1 cellular context compared by ENCODE assay signal in the genomic region with DNA sequence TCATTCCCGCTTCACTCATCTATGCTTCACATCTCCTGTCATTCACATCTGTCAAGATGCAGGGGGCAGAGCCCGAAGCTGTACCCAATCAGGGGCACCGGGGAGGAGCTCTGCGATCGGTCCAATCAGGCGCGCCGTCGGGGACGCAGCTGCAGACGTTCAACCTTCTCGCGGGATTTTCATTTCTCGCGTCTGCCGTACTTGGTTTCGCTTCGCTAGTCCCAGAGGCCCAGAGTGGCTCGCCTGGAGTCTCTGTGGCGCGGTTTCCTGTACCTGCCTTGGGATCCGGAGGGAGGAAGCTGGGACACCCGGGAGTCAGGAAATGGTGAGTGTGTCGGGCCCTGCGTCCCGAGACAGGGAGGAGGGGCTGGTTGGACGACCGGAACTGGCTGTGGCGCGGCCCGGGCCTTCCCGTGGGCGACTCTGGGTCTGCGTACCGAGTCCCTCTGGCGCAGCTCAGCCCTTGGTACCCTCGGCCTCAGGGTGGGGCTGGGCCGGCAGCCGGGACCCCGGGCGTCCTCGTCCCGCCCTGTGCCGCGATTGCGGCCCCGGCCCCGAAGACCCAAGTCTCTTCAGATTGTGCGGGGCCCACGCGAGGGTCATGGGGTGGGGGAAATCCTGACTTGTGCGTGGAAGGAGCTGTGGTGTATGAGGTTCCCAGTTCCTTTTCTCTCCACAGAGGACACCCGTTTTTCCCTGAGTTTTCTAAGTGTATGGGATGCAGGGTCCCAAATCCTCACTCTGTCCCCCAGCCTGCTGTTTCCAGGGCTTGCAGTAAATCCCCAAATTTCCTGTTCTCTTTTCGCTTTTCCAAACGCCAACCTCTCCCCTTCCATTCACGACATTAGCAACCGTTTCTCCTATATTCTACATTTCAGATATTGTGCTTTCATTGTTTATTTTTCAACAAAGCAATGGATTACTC.
TF ChIP-seq lines count a peak whose summit lies in the region.

Gene ZNF136 (plus strand): TSS at position 215 of the 925 bp plus-strand sequence. CDS start 108 bp downstream, at position 323.

TF ChIP-seq in HepG2, 621 proteins besides CTCF, POLR2A, EP300 and RAD21 (continued from another document and continues in another):
- TF ChIP-seq ZHX2 (IDR thresholded peaks at IDR 0.05; ENCODE audit: low read depth) (peak; percentile 28; the same call in 1 of the 2 replicates), ZHX2 (CRISPR knock-in tag; IDR thresholded peaks at IDR 0.05; ENCODE audit: borderline replicate concordance) (no peak), POLR2AphosphoS5 (IDR thresholded peaks at IDR 0.05; ENCODE audit: low read depth, low read length) (peak; percentile 86), RXRB (CRISPR knock-in tag; IDR thresholded peaks at IDR 0.05; ENCODE audit: borderline replicate concordance) (peak; percentile 28; the same call in 1 of the 2 replicates), REPIN1 (CRISPR knock-in tag; IDR thresholded peaks at IDR 0.05; ENCODE audit: borderline replicate concordance, low read depth) (0 out of 2 replicates have a peak, but pooled peaks have one; percentile 45), MIXL1 (CRISPR knock-in tag; IDR thresholded peaks at IDR 0.05) (0 out of 2 replicates have a peak, but pooled peaks have one; percentile 24), NFIB (CRISPR knock-in tag; IDR thresholded peaks at IDR 0.05; ENCODE audit: borderline replicate concordance) (no peak), ZNF816 (CRISPR knock-in tag; IDR thresholded peaks at IDR 0.05; ENCODE audit: borderline replicate concordance) (no peak), JARID2 (CRISPR knock-in tag; IDR thresholded peaks at IDR 0.05; ENCODE audit: insufficient replicate concordance) (no peak), HNRNPUL1 (IDR thresholded peaks at IDR 0.05; ENCODE audit: low read depth, low read length) (no peak), TEF (CRISPR knock-in tag; IDR thresholded peaks at IDR 0.05) (no peak), ZNF431 (CRISPR knock-in tag; IDR thresholded peaks at IDR 0.05; ENCODE audit: borderline replicate concordance, low read depth) (0 out of 2 replicates have a peak, but pooled peaks have one; percentile 11), TBP (CRISPR knock-in tag; IDR thresholded peaks at IDR 0.05) (no peak), ZNF792 (CRISPR knock-in tag; IDR thresholded peaks at IDR 0.05) (peak; percentile 35; the same call in 1 of the 2 replicates), PAXIP1 (CRISPR knock-in tag; conservative IDR thresholded peaks at IDR 0.05) (peak; percentile 31; the same call in 1 of the 2 replicates), ZSCAN31 (CRISPR knock-in tag; IDR thresholded peaks at IDR 0.05; ENCODE audit: low read depth) (peak; percentile 47; the same call in 1 of the 2 replicates), KDM2A (CRISPR knock-in tag; IDR thresholded peaks at IDR 0.05; ENCODE audit: borderline replicate concordance, low read depth) (peak; percentile 78), TAF1 (CRISPR knock-in tag; IDR thresholded peaks at IDR 0.05) (peak; percentile 78), RELA (CRISPR knock-in tag; IDR thresholded peaks at IDR 0.05) (no peak), SYNCRIP (IDR thresholded peaks at IDR 0.05; ENCODE audit: insufficient read depth, low read depth, low read length) (no peak), SMAD1 (CRISPR knock-in tag; IDR thresholded peaks at IDR 0.05; ENCODE audit: borderline replicate concordance, low read depth) (no peak), ZNF160 (CRISPR knock-in tag; IDR thresholded peaks at IDR 0.05) (peak; percentile 53; the same call in 1 of the 2 replicates), XRCC5 (optimal IDR thresholded peaks at IDR 0.05; ENCODE audit: low read length) (peak; percentile 58), BRD4 (CRISPR knock-in tag; IDR thresholded peaks at IDR 0.05) (peak; percentile 74; the same call in 1 of the 2 replicates), ZIK1 (CRISPR knock-in tag; IDR thresholded peaks at IDR 0.05; ENCODE audit: borderline replicate concordance, low read depth) (0 out of 2 replicates have a peak, but pooled peaks have one; percentile 55), ZNF790 (CRISPR knock-in tag; IDR thresholded peaks at IDR 0.05; ENCODE audit: borderline replicate concordance) (no peak), SRSF1 (optimal IDR thresholded peaks at IDR 0.05; ENCODE audit: low read depth, low read length) (peak; percentile 84), IRF1 (CRISPR knock-in tag; IDR thresholded peaks at IDR 0.05; ENCODE audit: low read depth) (0 out of 2 replicates have a peak, but pooled peaks have one; percentile 55), TARDBP (CRISPR knock-in tag; IDR thresholded peaks at IDR 0.05) (peak; percentile 66; the same call in 1 of the 2 replicates)
- TF ChIP-seq, protein P1, sequence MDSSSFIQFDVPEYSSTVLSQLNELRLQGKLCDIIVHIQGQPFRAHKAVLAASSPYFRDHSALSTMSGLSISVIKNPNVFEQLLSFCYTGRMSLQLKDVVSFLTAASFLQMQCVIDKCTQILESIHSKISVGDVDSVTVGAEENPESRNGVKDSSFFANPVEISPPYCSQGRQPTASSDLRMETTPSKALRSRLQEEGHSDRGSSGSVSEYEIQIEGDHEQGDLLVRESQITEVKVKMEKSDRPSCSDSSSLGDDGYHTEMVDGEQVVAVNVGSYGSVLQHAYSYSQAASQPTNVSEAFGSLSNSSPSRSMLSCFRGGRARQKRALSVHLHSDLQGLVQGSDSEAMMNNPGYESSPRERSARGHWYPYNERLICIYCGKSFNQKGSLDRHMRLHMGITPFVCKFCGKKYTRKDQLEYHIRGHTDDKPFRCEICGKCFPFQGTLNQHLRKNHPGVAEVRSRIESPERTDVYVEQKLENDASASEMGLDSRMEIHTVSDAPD (CRISPR knock-in tag; IDR thresholded peaks at IDR 0.05): 0 out of 2 replicates have a peak, but pooled peaks have one; percentile 41
- TF ChIP-seq, protein P2, sequence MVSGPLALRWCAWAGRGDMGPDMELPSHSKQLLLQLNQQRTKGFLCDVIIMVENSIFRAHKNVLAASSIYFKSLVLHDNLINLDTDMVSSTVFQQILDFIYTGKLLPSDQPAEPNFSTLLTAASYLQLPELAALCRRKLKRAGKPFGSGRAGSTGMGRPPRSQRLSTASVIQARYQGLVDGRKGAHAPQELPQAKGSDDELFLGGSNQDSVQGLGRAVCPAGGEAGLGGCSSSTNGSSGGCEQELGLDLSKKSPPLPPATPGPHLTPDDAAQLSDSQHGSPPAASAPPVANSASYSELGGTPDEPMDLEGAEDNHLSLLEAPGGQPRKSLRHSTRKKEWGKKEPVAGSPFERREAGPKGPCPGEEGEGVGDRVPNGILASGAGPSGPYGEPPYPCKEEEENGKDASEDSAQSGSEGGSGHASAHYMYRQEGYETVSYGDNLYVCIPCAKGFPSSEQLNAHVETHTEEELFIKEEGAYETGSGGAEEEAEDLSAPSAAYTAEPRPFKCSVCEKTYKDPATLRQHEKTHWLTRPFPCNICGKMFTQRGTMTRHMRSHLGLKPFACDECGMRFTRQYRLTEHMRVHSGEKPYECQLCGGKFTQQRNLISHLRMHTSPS (CRISPR knock-in tag; IDR thresholded peaks at IDR 0.05; ENCODE audit: low read depth): no peak
